2 cellular contexts compared by ENCODE assay signal in the genomic region with DNA sequence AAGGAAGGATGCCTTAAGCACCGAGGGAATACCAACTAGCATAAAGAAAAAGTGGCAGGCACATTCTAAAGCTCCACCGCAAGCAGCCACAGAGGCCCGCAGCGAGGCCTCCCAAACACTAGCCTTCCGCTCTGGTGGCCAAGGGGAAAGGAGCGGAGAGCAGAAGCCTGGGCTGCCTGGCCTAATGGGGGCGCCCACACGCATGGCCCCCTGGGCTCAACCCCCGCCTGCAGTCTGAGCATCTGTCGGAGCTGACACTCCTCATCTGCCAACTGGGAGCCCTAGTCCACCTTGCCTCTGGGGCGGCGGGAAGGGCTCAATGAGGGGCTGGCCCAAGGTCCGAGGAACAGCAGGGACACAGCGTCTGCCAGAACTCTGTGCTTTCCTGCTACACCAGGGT.
TF ChIP-seq lines count a peak whose summit lies in the region.

No MANE protein-coding gene starts in this region.

TF ChIP-seq in IMR-90, 13 proteins besides CTCF, POLR2A, EP300 and RAD21:
- TF ChIP-seq SMC3 (IDR thresholded peaks at IDR 0.05; ENCODE audit: low read depth, low read length) (no peak), MAFK (IDR thresholded peaks at IDR 0.05; ENCODE audit: low read depth, low read length) (no peak), ELK1 (IDR thresholded peaks at IDR 0.05; ENCODE audit: borderline replicate concordance, low read depth, low read length) (no peak)

TF ChIP-seq in H1, 55 proteins besides CTCF, POLR2A, EP300 and RAD21:
- TF ChIP-seq TEAD4 (IDR thresholded peaks at IDR 0.05; ENCODE audit: low read depth, low read length) (no peak), GABPA (IDR thresholded peaks at IDR 0.05; ENCODE audit: borderline replicate concordance, insufficient read depth, low read length) (peak; percentile 57; the same call in 1 of the 2 replicates), FOSL1 (IDR thresholded peaks at IDR 0.05; ENCODE audit: insufficient read depth, low read depth, low read length) (no peak), RFX5 (IDR thresholded peaks at IDR 0.05; ENCODE audit: borderline replicate concordance, low read depth, low read length) (no peak), EZH2 (IDR thresholded peaks at IDR 0.05; ENCODE audit: low read depth, low read length, severe bottlenecking) (no peak), POLR2AphosphoS5 (IDR thresholded peaks at IDR 0.05; ENCODE audit: low read depth, low read length) (no peak), SP1 (IDR thresholded peaks at IDR 0.05; ENCODE audit: low read depth, low read length) (no peak), TBP (IDR thresholded peaks at IDR 0.05; ENCODE audit: low read depth, low read length) (peak; percentile 97), CHD7 (IDR thresholded peaks at IDR 0.05; ENCODE audit: insufficient replicate concordance, low read length) (no peak), SP2 (IDR thresholded peaks at IDR 0.05; ENCODE audit: low read length) (no peak), SIN3A (conservative IDR thresholded peaks at IDR 0.05 in 1 of 2, IDR thresholded peaks at IDR 0.05 in 1 of 2; ENCODE audit: low read depth in 1 of 2, low read length in 2 of 2) (peak in 1 of 2 experiments; percentile 61; a peak in 1 of 4 replicates)
